ENCODE assay signal across 8 cellular contexts in genomic region chr19:39996218-39996810, GRCh38. TPM values are rescaled to one million over a fixed set of nuclear protein-coding genes. Genes with fewer than 3 reads are reported as not detected.
DNase-seq lines count a peak whose midpoint lies in the region; ATAC-seq and TF ChIP-seq lines count a peak whose summit lies in the region.

No MANE protein-coding gene starts in this region.

- H3K4me3 Mint-ChIP-seq in brain = peak overlapping the region; percentile 95 to 99 (median 98)

- intact Hi-C loops in OCI-LY7 (cut with micrococcal nuclease; ENCODE audit: unreplicated experiment) = loop anchor here (1.0 kb wide), 1 partner anchor 25 kb away; the partner anchor contains the start of gene PSMC4

- peak; percentile 3 for DNase-seq in AG04450 (ENCODE audit: low read depth, low spot score)
- peak; percentile 66 for DNase-seq in GM12865 (ENCODE audit: low read depth)
- peak; percentile 50 for DNase-seq in OCI-LY7 (ENCODE audit: low spot score)
- DNase-seq in smooth muscle cell (lab: John Stamatoyannopoulos, UW; ENCODE audit: unreplicated experiment) = no peak
- DNase-seq in globus pallidus (ENCODE audit: low spot score) = no peak

- H3K4me3 ChIP-seq in AG04450 (ENCODE audit: low read depth, low read length) (peak overlapping the region; percentile 91), GM12865 (ENCODE audit: low read depth, low read length) (peak overlapping the region; percentile 87), OCI-LY7 (ENCODE audit: low read depth, low read length, poor library complexity, severe bottlenecking) (peak overlapping the region; percentile 77), iPS-20b (ENCODE audit: low read length) (peak overlapping the region; percentile 97), smooth muscle cell (peak overlapping the region; percentile 92)

- H3K27me3 ChIP-seq in AG04450 (ENCODE audit: control insufficient read depth, insufficient read depth, low read length) = no peaks in the 10 kb centered on the region
- H3K27me3 ChIP-seq in iPS-20b (ENCODE audit: insufficient read depth, low read length) = no peaks in the 10 kb centered on the region
- no peaks in the 10 kb centered on the region for H3K27me3 ChIP-seq in smooth muscle cell (ENCODE audit: low read depth)

- H3K9me3 Mint-ChIP-seq in brain = peaks cover 5 to 24% (median 15%) of the 10 kb centered on the region in 5 experiments

- POLR2A ChIA-PET in AG04450 (lab: Yijun Ruan, JAX) (interaction anchor here (1.0 kb wide), 1 partner anchor 26 kb away, joined by 8 read pairs; the partner anchor contains the start of gene PSMC4), OCI-LY7 (lab: Charles Lee) (interaction anchor here (2.1 to 2.2 kb wide), 2 partner anchors 23 to 26 kb away, joined by 5 to 8 read pairs; no protein-coding TSS in a partner anchor)

- 12% methylated on average over 19 of the region's 19 CpGs for WGBS in smooth muscle cell (ENCODE audit: low lambda C conversion rate)

- peak; percentile 18 for ATAC-seq in HG03064 (IDR thresholded peaks at IDR 0.05; ENCODE audit: low read depth, unreplicated experiment)

- peak overlapping the region; percentile 93 for H3K27ac ChIP-seq in AG04450 (ENCODE audit: low read depth, low read length)
- H3K27ac ChIP-seq in OCI-LY7 (ENCODE audit: low read depth, low read length, poor library complexity, severe bottlenecking) = peak overlapping the region; percentile 42
- peak overlapping the region; percentile 62 for H3K27ac ChIP-seq in iPS-20b (ENCODE audit: low read length)
- H3K27ac ChIP-seq in smooth muscle cell (ENCODE audit: low read depth) = peak overlapping the region; percentile 76

- peak overlapping the region; percentile 73 for H3K4me2 ChIP-seq in OCI-LY7 (ENCODE audit: low read length)
- peak overlapping the region; percentile 94 for H3K4me2 ChIP-seq in smooth muscle cell

- H4K20me1 ChIP-seq in OCI-LY7 (ENCODE audit: insufficient read depth, low read length) (no peaks in the 10 kb centered on the region), smooth muscle cell (ENCODE audit: low read depth) (no peaks in the 10 kb centered on the region)

- H3K4me1 Mint-ChIP-seq in brain = peaks cover 35% of the 10 kb centered on the region

- H3K9ac ChIP-seq in iPS-20b (ENCODE audit: low read depth, low read length) = peak overlapping the region; percentile 87
- H3K9ac ChIP-seq in smooth muscle cell (ENCODE audit: low read depth) = peak overlapping the region; percentile 79

- no peaks in the 10 kb centered on the region for H3K9me2 ChIP-seq in OCI-LY7 (ENCODE audit: insufficient read depth, low read length)

- H3F3A ChIP-seq in smooth muscle cell (ENCODE audit: low read depth) = no peaks in the 10 kb centered on the region

- CTCF ChIA-PET in AG04450 (lab: Charles Lee) (interaction anchor here (1.6 to 2.0 kb wide), 2 partner anchors 26 to 153 kb away, joined by 4 to 9 read pairs; partner anchors contain the start of gene PSMC4), OCI-LY7 (lab: Charles Lee; ENCODE audit: unreplicated experiment) (no interaction called here)

- no peaks in the 10 kb centered on the region; the same call in 1 of the 2 replicates for H3K9me3 ChIP-seq in AG04450 (ENCODE audit: control insufficient read depth, insufficient read depth, low read length)
- H3K9me3 ChIP-seq in OCI-LY7 (ENCODE audit: low read length) = peaks cover 28% of the 10 kb centered on the region; the same call in 1 of the 2 replicates
- H3K9me3 ChIP-seq in iPS-20b (ENCODE audit: insufficient read depth, low read depth, low read length) = peaks cover 18% of the 10 kb centered on the region
- no peaks in the 10 kb centered on the region for H3K9me3 ChIP-seq in smooth muscle cell (replicated peaks; ENCODE audit: low read depth)

- BruUV-seq in OCI-LY7 (replicated peaks; lab: Mats Ljungman, UMichigan) = TSS peak; percentile 93

- TF ChIP-seq CTCF in AG04450 (IDR thresholded peaks at IDR 0.05; ENCODE audit: low read depth, low read length) = no peak
- TF ChIP-seq CTCF in GM12865 (IDR thresholded peaks at IDR 0.05; ENCODE audit: insufficient read depth, low read depth, low read length, missing control alignments) = no peak
- no peak for TF ChIP-seq CTCF in OCI-LY7 (conservative IDR thresholded peaks at IDR 0.05; ENCODE audit: low read length)
- TF ChIP-seq CTCF in brain (conservative IDR thresholded peaks at IDR 0.05) = no peak
- TF ChIP-seq CTCF in smooth muscle cell (IDR thresholded peaks at IDR 0.05; ENCODE audit: borderline replicate concordance, insufficient read depth, poor library complexity, severe bottlenecking) = no peak

- H3K79me2 ChIP-seq in OCI-LY7 (ENCODE audit: insufficient read depth, low read depth, low read length) = peaks cover 18% of the 10 kb centered on the region; the same call in 1 of the 2 replicates
- peaks cover 26% of the 10 kb centered on the region for H3K79me2 ChIP-seq in smooth muscle cell (ENCODE audit: low read depth)

- peaks cover 23% of the 10 kb centered on the region for H3K27me3 Mint-ChIP-seq in brain

- peaks cover 16% of the 10 kb centered on the region for H3K4me1 ChIP-seq in OCI-LY7 (ENCODE audit: insufficient read depth, low read length, poor library complexity, severe bottlenecking)
- H3K4me1 ChIP-seq in iPS-20b (ENCODE audit: insufficient read depth, low read length) = no peaks in the 10 kb centered on the region
- H3K4me1 ChIP-seq in smooth muscle cell (ENCODE audit: low read depth) = peaks cover 9% of the 10 kb centered on the region

- H3K36me3 ChIP-seq in OCI-LY7 (ENCODE audit: insufficient read depth, low read length) (peaks cover 17% of the 10 kb centered on the region; the same call in 1 of the 2 replicates), iPS-20b (ENCODE audit: insufficient read depth, low read depth, low read length) (no peaks in the 10 kb centered on the region), smooth muscle cell (ENCODE audit: low read depth) (no peaks in the 10 kb centered on the region)

- H3K27ac Mint-ChIP-seq in brain = peak overlapping the region; percentile 92 to 97 (median 96)

- H2AFZ ChIP-seq in OCI-LY7 (ENCODE audit: low read length) (peak overlapping the region; percentile 68), smooth muscle cell (ENCODE audit: low read depth) (peak overlapping the region; percentile 99)

- peaks cover 58% of the 10 kb centered on the region for H3K36me3 Mint-ChIP-seq in brain

RNA-seq across cellular contexts. Expression of gene ZNF546, which starts 0.5 kb away (rescaled TPM):
- polyA plus RNA-seq in AG04450 (2011; rRNA removed) (1.7 and 2.4 TPM in 2 replicates), brain (ENCODE audit: insufficient read depth, low read depth, low replicate concordance) (0.29 TPM), smooth muscle cell (1.2 and 2.1 TPM in 2 replicates)
- polyA minus RNA-seq in AG04450 (2011; rRNA and poly(A)+ RNA removed) = 5.3 and 6.3 TPM in 2 replicates
- total RNA-seq in OCI-LY7 (2014; rRNA removed; shearing (Covaris generic)) = 2.3 and 5.0 TPM in 2 replicates
- total RNA-seq in OCI-LY7 (2022) (9.3 and 11.5 TPM in 2 replicates), smooth muscle cell (4.7 and 9.6 TPM in 2 replicates)

RNA-seq across cellular contexts. Expression of gene PSMC4, which starts 25.3 kb away (rescaled TPM):
- polyA plus RNA-seq in AG04450 (2011; rRNA removed) (68.6 and 90.2 TPM in 2 replicates), brain (ENCODE audit: insufficient read depth, low read depth, low replicate concordance) (99.9 TPM), smooth muscle cell (117 and 121 TPM in 2 replicates)
- polyA minus RNA-seq in AG04450 (2011; rRNA and poly(A)+ RNA removed) = 51.0 and 72.4 TPM in 2 replicates
- 82.3 and 94.3 TPM in 2 replicates for total RNA-seq in OCI-LY7 (2014; rRNA removed; shearing (Covaris generic))
- total RNA-seq in OCI-LY7 (2022) (73.6 and 78.0 TPM in 2 replicates), smooth muscle cell (87.2 and 120 TPM in 2 replicates)

RNA-seq across cellular contexts. Expression of gene ZNF780B, which starts 59.7 kb away (rescaled TPM):
- 7.2 and 8.3 TPM in 2 replicates for polyA plus RNA-seq in AG04450 (2011; rRNA removed)
- polyA minus RNA-seq in AG04450 (2011; rRNA and poly(A)+ RNA removed) = 26.0 and 27.0 TPM in 2 replicates
- total RNA-seq in OCI-LY7 (2014; rRNA removed; shearing (Covaris generic)) = 20.0 and 27.9 TPM in 2 replicates
- 21.0 and 27.5 TPM in 2 replicates for total RNA-seq in OCI-LY7 (2022)
- 0.88 TPM for polyA plus RNA-seq in brain (ENCODE audit: insufficient read depth, low read depth, low replicate concordance)
- 5.0 and 12.9 TPM in 2 replicates for total RNA-seq in smooth muscle cell
- polyA plus RNA-seq in smooth muscle cell = 1.4 and 1.6 TPM in 2 replicates

Comparison
In these comparisons a context has a peak if more than half of its experiments do, and no peak if none do; other contexts are left out.
1. DNase-seq: peak in AG04450 (single experiment), GM12865 (single experiment) and OCI-LY7 (single experiment); none in smooth muscle cell (single experiment) and globus pallidus (single experiment).
2. H3K27ac ChIP-seq: peak in every context shown above with its lines; median percentile 93 in AG04450; 76 in smooth muscle cell; 62 in iPS-20b; 42 in OCI-LY7.
3. Peak in every context shown above with its lines, with median percentiles within 50 percentile points of each other: H3K4me3 ChIP-seq.